In genomic region chr5:14744296-14745187, GRCh38 we compare ENCODE assay signal across 10 cellular contexts.
DNase-seq lines count a peak whose midpoint lies in the region; ATAC-seq and TF ChIP-seq lines count a peak whose summit lies in the region.
"Had no signal": no experiment of that assay in that cellular context is flagged by ENCODE, and none has a peak within 500 bp of the region (broad histone marks: within the 10 kb centered on the region; RNA-seq: fewer than 3 reads in every experiment).

No MANE protein-coding gene starts in this region.

- no peaks in the 10 kb centered on the region for H3K9me3 ChIP-seq in skeletal muscle tissue (ENCODE audit: control insufficient read depth in 3 of 3, low read length in 3 of 3)
- H3K9me3 ChIP-seq in naive thymus-derived CD4-positive, alpha-beta T cell (ENCODE audit: control insufficient read depth in 2 of 3, low read length in 3 of 3), result no peaks in the 10 kb centered on the region

- peaks cover 26% of the 10 kb centered on the region for H3K36me3 Mint-ChIP-seq in endothelial cell (ENCODE audit: low read depth, unreplicated experiment)
- peaks cover 7 to 44% (median 11%) of the 10 kb centered on the region in 5 donors for H3K36me3 Mint-ChIP-seq in naive thymus-derived CD4-positive, alpha-beta T cell

- no peaks in the 10 kb centered on the region for H3K9me3 Mint-ChIP-seq in endothelial cell (ENCODE audit: unreplicated experiment)
- H3K9me3 Mint-ChIP-seq in naive thymus-derived CD4-positive, alpha-beta T cell, result no peaks in the 10 kb centered on the region

- ATAC-seq in GM18870 (IDR thresholded peaks at IDR 0.05; ENCODE audit: unreplicated experiment) (peak; percentile 60), HG03565 (IDR thresholded peaks at IDR 0.05; ENCODE audit: unreplicated experiment) (peak; percentile 45), GM21529 (IDR thresholded peaks at IDR 0.05; ENCODE audit: unreplicated experiment) (no peak)
- ATAC-seq in naive thymus-derived CD4-positive, alpha-beta T cell, result no peak
- ATAC-seq: esophagus mucosa had no signal

- CTCF ChIA-PET in naive thymus-derived CD4-positive, alpha-beta T cell (lab: Charles Lee), result no interaction called here

- H3K4me3 Mint-ChIP-seq in endothelial cell (ENCODE audit: unreplicated experiment), result peak overlapping the region; percentile 38
- no peak overlapping the region for H3K4me3 Mint-ChIP-seq in naive thymus-derived CD4-positive, alpha-beta T cell

- TF ChIP-seq CTCF in endothelial cell (IDR thresholded peaks at IDR 0.05; ENCODE audit: unreplicated experiment), result no peak

- peak overlapping the region; percentile 0 to 78 (median 15) for H3K9ac ChIP-seq in skeletal muscle tissue (ENCODE audit: low read depth in 1 of 3, low read length in 3 of 3)

- peak overlapping the region; percentile 54 for H3K27ac Mint-ChIP-seq in endothelial cell (ENCODE audit: unreplicated experiment)
- peak overlapping the region in 4 of 9 donors; percentile 38 to 58 (median 55) for H3K27ac Mint-ChIP-seq in naive thymus-derived CD4-positive, alpha-beta T cell

- no peaks in the 10 kb centered on the region for H3K27me3 ChIP-seq in skeletal muscle tissue (ENCODE audit: control insufficient read depth in 3 of 3, insufficient read depth in 3 of 3, low read length in 3 of 3)
- no peaks in the 10 kb centered on the region for H3K27me3 ChIP-seq in naive thymus-derived CD4-positive, alpha-beta T cell (ENCODE audit: control insufficient read depth in 2 of 2, insufficient read depth in 2 of 2, low read length in 2 of 2)

- H3K4me1 Mint-ChIP-seq in endothelial cell (ENCODE audit: unreplicated experiment), result peaks cover 3% of the 10 kb centered on the region
- H3K4me1 Mint-ChIP-seq in naive thymus-derived CD4-positive, alpha-beta T cell, result peaks cover 8 to 44% (median 34%) of the 10 kb centered on the region in 7 donors

- intact Hi-C loops in naive thymus-derived CD4-positive, alpha-beta T cell (cut with micrococcal nuclease), result loop anchor here in 1 of 2 donors (5.0 kb wide), 1 partner anchor 57 kb away; no protein-coding TSS in a partner anchor

- H3K27ac ChIP-seq in skeletal muscle tissue (ENCODE audit: low read depth, low read length), result peak overlapping the region; percentile 69
- no peak overlapping the region for H3K27ac ChIP-seq in naive thymus-derived CD4-positive, alpha-beta T cell (ENCODE audit: low read depth, low read length)

- POLR2A ChIA-PET in naive thymus-derived CD4-positive, alpha-beta T cell (lab: Charles Lee), result no interaction called here

- peaks cover 6% of the 10 kb centered on the region for H3K27me3 Mint-ChIP-seq in endothelial cell (ENCODE audit: unreplicated experiment)
- no peaks in the 10 kb centered on the region for H3K27me3 Mint-ChIP-seq in naive thymus-derived CD4-positive, alpha-beta T cell

- no peak for DNase-seq in endothelial cell (ENCODE audit: low spot score)
- no peak for DNase-seq in naive thymus-derived CD4-positive, alpha-beta T cell
- DNase-seq in SHP77 (lab: John Stamatoyannopoulos, UW), result no peak
- DNase-seq: DMS 273 treated with DMSO at 0.1 percent for 48 hours, NCI-H2029 treated with DMSO at 0.1 percent for 48 hours had no signal

- H3K4me1 ChIP-seq in skeletal muscle tissue (ENCODE audit: control insufficient read depth in 3 of 3, insufficient read depth in 3 of 3, low read length in 3 of 3), result peaks cover 36 to 70% (median 58%) of the 10 kb centered on the region in 3 donors
- H3K4me1 ChIP-seq in naive thymus-derived CD4-positive, alpha-beta T cell (ENCODE audit: control insufficient read depth in 2 of 2, insufficient read depth in 2 of 2, low read length in 2 of 2), result peaks cover 0 to 3% of the 10 kb centered on the region in 2 donors

- peak overlapping the region in 1 of 3 donors; percentile 16 for H3K4me3 ChIP-seq in skeletal muscle tissue (ENCODE audit: low read length in 3 of 3)
- H3K4me3 ChIP-seq in naive thymus-derived CD4-positive, alpha-beta T cell (ENCODE audit: low read length), result no peak overlapping the region

- H3K36me3 ChIP-seq in skeletal muscle tissue (ENCODE audit: control insufficient read depth in 3 of 3, insufficient read depth in 3 of 3, low read length in 3 of 3), result peaks cover 17 to 46% (median 22%) of the 10 kb centered on the region in 3 donors
- H3K36me3 ChIP-seq in naive thymus-derived CD4-positive, alpha-beta T cell (ENCODE audit: control insufficient read depth in 2 of 3, insufficient read depth in 3 of 3, low read length in 3 of 3), result peaks cover 0 to 77% (median 0%) of the 10 kb centered on the region in 3 experiments

Comparison
In these comparisons a context has a peak if more than half of its experiments do, and no peak if none do; other contexts are left out.
1. ATAC-seq: peak in GM18870 (single experiment) and HG03565 (single experiment); none in GM21529 (single experiment) and naive thymus-derived CD4-positive, alpha-beta T cell (single experiment).